ENCODE assay signal across 1 cellular context in the genomic region with DNA sequence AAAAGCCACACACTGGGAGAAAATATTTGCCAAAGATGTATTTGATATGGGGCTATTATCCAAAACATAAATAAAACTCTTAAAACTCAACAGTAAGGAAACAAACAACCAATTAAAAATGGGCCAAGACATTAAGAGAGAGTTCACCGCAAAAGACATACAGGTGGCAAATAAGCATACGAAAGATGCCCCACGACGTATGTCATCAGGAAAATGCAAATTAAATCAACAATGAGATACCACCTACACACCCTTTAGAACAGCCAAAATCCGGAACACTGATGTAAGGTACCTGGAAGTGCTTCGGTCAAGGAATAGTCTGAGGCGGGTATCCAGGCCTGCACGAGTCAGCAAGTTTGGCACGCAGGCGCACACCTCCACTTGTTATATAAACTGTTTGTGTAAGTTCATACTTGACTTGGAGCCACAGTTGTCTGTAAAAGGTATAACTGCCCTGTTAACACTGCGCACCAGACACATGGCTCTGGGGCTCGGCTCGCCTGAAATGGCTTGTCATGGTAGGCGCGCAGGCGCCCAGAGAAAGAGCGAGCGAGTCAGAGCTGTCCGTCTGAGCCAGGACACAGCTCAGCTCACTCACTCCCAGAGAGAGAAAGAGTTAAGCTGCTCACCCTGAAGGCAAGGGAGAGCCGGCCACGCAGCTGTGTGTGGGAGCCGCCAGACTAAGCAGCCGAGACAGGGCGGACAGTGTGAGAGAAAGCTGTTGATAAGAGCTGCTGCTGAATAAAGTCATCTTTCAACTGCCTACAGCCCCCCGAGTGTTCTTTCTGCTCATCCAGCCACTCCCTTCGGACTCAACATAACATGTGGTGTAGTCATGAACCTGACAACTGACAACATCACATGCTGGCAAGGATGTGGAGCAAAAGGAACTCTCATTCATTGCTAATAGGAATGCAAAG.
TF ChIP-seq lines count a peak whose summit lies in the region.

No MANE protein-coding gene starts in this region.

TF ChIP-seq in K562, 482 proteins besides CTCF, POLR2A, EP300 and RAD21 (continued from another document and continues in another):
- TF ChIP-seq, protein P1, sequence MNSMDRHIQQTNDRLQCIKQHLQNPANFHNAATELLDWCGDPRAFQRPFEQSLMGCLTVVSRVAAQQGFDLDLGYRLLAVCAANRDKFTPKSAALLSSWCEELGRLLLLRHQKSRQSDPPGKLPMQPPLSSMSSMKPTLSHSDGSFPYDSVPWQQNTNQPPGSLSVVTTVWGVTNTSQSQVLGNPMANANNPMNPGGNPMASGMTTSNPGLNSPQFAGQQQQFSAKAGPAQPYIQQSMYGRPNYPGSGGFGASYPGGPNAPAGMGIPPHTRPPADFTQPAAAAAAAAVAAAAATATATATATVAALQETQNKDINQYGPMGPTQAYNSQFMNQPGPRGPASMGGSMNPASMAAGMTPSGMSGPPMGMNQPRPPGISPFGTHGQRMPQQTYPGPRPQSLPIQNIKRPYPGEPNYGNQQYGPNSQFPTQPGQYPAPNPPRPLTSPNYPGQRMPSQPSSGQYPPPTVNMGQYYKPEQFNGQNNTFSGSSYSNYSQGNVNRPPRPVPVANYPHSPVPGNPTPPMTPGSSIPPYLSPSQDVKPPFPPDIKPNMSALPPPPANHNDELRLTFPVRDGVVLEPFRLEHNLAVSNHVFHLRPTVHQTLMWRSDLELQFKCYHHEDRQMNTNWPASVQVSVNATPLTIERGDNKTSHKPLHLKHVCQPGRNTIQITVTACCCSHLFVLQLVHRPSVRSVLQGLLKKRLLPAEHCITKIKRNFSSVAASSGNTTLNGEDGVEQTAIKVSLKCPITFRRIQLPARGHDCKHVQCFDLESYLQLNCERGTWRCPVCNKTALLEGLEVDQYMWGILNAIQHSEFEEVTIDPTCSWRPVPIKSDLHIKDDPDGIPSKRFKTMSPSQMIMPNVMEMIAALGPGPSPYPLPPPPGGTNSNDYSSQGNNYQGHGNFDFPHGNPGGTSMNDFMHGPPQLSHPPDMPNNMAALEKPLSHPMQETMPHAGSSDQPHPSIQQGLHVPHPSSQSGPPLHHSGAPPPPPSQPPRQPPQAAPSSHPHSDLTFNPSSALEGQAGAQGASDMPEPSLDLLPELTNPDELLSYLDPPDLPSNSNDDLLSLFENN (IDR thresholded peaks at IDR 0.05; ENCODE audit: low read depth in 2 of 2, low read length in 2 of 2), result no peak
- TF ChIP-seq WHSC1 (IDR thresholded peaks at IDR 0.05; ENCODE audit: low read length), result no peak
- no peak for TF ChIP-seq MYNN (IDR thresholded peaks at IDR 0.05)
- no peak for TF ChIP-seq MYNN (CRISPR knock-in tag; IDR thresholded peaks at IDR 0.05)
- TF ChIP-seq, protein P2, sequence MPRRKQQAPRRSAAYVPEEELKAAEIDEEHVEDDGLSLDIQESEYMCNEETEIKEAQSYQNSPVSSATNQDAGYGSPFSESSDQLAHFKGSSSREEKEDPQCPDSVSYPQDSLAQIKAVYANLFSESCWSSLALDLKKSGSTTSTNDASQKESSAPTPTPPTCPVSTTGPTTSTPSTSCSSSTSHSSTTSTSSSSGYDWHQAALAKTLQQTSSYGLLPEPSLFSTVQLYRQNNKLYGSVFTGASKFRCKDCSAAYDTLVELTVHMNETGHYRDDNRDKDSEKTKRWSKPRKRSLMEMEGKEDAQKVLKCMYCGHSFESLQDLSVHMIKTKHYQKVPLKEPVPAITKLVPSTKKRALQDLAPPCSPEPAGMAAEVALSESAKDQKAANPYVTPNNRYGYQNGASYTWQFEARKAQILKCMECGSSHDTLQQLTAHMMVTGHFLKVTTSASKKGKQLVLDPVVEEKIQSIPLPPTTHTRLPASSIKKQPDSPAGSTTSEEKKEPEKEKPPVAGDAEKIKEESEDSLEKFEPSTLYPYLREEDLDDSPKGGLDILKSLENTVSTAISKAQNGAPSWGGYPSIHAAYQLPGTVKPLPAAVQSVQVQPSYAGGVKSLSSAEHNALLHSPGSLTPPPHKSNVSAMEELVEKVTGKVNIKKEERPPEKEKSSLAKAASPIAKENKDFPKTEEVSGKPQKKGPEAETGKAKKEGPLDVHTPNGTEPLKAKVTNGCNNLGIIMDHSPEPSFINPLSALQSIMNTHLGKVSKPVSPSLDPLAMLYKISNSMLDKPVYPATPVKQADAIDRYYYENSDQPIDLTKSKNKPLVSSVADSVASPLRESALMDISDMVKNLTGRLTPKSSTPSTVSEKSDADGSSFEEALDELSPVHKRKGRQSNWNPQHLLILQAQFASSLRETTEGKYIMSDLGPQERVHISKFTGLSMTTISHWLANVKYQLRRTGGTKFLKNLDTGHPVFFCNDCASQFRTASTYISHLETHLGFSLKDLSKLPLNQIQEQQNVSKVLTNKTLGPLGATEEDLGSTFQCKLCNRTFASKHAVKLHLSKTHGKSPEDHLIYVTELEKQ (CRISPR knock-in tag; IDR thresholded peaks at IDR 0.05), result no peak
- TF ChIP-seq SPI1 (IDR thresholded peaks at IDR 0.05; ENCODE audit: borderline replicate concordance, low read depth, low read length), result peak; percentile 39; the same call in 1 of the 2 replicates
- peak; percentile 66 for TF ChIP-seq FOSL1 (tag; conservative IDR thresholded peaks at IDR 0.05)
- TF ChIP-seq JUND (IDR thresholded peaks at IDR 0.05; ENCODE audit: borderline replicate concordance, low read depth, low read length), result peak; percentile 18; the same call in 1 of the 2 replicates
- peak; percentile 67; the same call in 1 of the 3 replicates for TF ChIP-seq JUND (tag; IDR thresholded peaks at IDR 0.05; ENCODE audit: borderline replicate concordance, low read depth, low read length)
- 0 out of 2 replicates have a peak, but pooled peaks have one; percentile 19 for TF ChIP-seq HINFP (tag; conservative IDR thresholded peaks at IDR 0.05; ENCODE audit: low read depth)
- no peak for TF ChIP-seq FOXM1 (IDR thresholded peaks at IDR 0.05; ENCODE audit: low read depth)
- peak; percentile 90; the same call in 1 of the 2 replicates for TF ChIP-seq FOXM1 (CRISPR knock-in tag; IDR thresholded peaks at IDR 0.05; ENCODE audit: low read depth)
- peak in 1 of 2 experiments; percentile 51; a peak in 2 of 4 replicates for TF ChIP-seq RCOR1 (IDR thresholded peaks at IDR 0.05; ENCODE audit: borderline replicate concordance in 1 of 2, low read depth in 2 of 2, low read length in 2 of 2)
- peak; percentile 95 for TF ChIP-seq NRF1 (conservative IDR thresholded peaks at IDR 0.05 in 1 of 2, IDR thresholded peaks at IDR 0.05 in 1 of 2)
- no peak for TF ChIP-seq ZNF551 (CRISPR knock-in tag; IDR thresholded peaks at IDR 0.05)
- peak; percentile 65; the same call in 1 of the 2 replicates for TF ChIP-seq MYC (IDR thresholded peaks at IDR 0.05; ENCODE audit: low read depth, low read length)
- no peak for TF ChIP-seq MYC (CRISPR knock-in tag; IDR thresholded peaks at IDR 0.05; ENCODE audit: borderline replicate concordance, low read depth)
- TF ChIP-seq FOXP1 (CRISPR knock-in tag; IDR thresholded peaks at IDR 0.05), result no peak
- TF ChIP-seq, protein P3, sequence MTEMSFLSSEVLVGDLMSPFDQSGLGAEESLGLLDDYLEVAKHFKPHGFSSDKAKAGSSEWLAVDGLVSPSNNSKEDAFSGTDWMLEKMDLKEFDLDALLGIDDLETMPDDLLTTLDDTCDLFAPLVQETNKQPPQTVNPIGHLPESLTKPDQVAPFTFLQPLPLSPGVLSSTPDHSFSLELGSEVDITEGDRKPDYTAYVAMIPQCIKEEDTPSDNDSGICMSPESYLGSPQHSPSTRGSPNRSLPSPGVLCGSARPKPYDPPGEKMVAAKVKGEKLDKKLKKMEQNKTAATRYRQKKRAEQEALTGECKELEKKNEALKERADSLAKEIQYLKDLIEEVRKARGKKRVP (CRISPR knock-in tag; IDR thresholded peaks at IDR 0.05), result no peak
- peak; percentile 73; the same call in 1 of the 2 replicates for TF ChIP-seq POLR2H (tag; IDR thresholded peaks at IDR 0.05; ENCODE audit: low read depth)
- TF ChIP-seq, protein P4, sequence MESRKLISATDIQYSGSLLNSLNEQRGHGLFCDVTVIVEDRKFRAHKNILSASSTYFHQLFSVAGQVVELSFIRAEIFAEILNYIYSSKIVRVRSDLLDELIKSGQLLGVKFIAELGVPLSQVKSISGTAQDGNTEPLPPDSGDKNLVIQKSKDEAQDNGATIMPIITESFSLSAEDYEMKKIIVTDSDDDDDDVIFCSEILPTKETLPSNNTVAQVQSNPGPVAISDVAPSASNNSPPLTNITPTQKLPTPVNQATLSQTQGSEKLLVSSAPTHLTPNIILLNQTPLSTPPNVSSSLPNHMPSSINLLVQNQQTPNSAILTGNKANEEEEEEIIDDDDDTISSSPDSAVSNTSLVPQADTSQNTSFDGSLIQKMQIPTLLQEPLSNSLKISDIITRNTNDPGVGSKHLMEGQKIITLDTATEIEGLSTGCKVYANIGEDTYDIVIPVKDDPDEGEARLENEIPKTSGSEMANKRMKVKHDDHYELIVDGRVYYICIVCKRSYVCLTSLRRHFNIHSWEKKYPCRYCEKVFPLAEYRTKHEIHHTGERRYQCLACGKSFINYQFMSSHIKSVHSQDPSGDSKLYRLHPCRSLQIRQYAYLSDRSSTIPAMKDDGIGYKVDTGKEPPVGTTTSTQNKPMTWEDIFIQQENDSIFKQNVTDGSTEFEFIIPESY (CRISPR knock-in tag; IDR thresholded peaks at IDR 0.05), result 0 out of 2 replicates have a peak, but pooled peaks have one; percentile 14
- peak; percentile 73 for TF ChIP-seq SMARCB1 (IDR thresholded peaks at IDR 0.05; ENCODE audit: insufficient read length, low read depth)
- no peak for TF ChIP-seq CREB3 (tag; conservative IDR thresholded peaks at IDR 0.05; ENCODE audit: low read depth)
- TF ChIP-seq CBX8 (IDR thresholded peaks at IDR 0.05; ENCODE audit: borderline replicate concordance, extremely low read depth, low read depth, low read length, poor library complexity, severe bottlenecking), result no peak
- peak; percentile 88 for TF ChIP-seq ZNF197 (CRISPR knock-in tag; IDR thresholded peaks at IDR 0.05; ENCODE audit: low read depth)
- TF ChIP-seq TEAD4 (IDR thresholded peaks at IDR 0.05; ENCODE audit: low read length), result peak; percentile 64
- TF ChIP-seq TEAD4 (CRISPR knock-in tag; IDR thresholded peaks at IDR 0.05; ENCODE audit: borderline replicate concordance), result no peak
- TF ChIP-seq SMARCE1 (IDR thresholded peaks at IDR 0.05), result peak; percentile 41; the same call in 1 of the 2 replicates
- peak in 1 of 2 experiments; percentile 32; a peak in 2 of 4 replicates for TF ChIP-seq KDM1A (IDR thresholded peaks at IDR 0.05)
- peak; percentile 57; the same call in 1 of the 2 replicates for TF ChIP-seq PHF8 (IDR thresholded peaks at IDR 0.05; ENCODE audit: borderline replicate concordance, low read length)
- no peak for TF ChIP-seq ZNF57 (CRISPR knock-in tag; IDR thresholded peaks at IDR 0.05)
- peak in 1 of 2 experiments; percentile 76; a peak in 2 of 4 replicates for TF ChIP-seq TBL1XR1 (IDR thresholded peaks at IDR 0.05; ENCODE audit: low read length in 2 of 2)
- peak; percentile 63; the same call in 1 of the 2 replicates for TF ChIP-seq GABPB1 (CRISPR knock-in tag; IDR thresholded peaks at IDR 0.05)
- peak; percentile 37; the same call in 1 of the 2 replicates for TF ChIP-seq NCOA1 (IDR thresholded peaks at IDR 0.05; ENCODE audit: low read depth)
- TF ChIP-seq HSF4 (CRISPR knock-in tag; IDR thresholded peaks at IDR 0.05; ENCODE audit: borderline replicate concordance), result no peak
- no peak; the same call in 1 of the 2 replicates for TF ChIP-seq GATAD2A (IDR thresholded peaks at IDR 0.05)
- TF ChIP-seq MBD2 (IDR thresholded peaks at IDR 0.05; ENCODE audit: borderline replicate concordance, low read depth), result peak; percentile 45; the same call in 1 of the 2 replicates
- TF ChIP-seq, protein P5, sequence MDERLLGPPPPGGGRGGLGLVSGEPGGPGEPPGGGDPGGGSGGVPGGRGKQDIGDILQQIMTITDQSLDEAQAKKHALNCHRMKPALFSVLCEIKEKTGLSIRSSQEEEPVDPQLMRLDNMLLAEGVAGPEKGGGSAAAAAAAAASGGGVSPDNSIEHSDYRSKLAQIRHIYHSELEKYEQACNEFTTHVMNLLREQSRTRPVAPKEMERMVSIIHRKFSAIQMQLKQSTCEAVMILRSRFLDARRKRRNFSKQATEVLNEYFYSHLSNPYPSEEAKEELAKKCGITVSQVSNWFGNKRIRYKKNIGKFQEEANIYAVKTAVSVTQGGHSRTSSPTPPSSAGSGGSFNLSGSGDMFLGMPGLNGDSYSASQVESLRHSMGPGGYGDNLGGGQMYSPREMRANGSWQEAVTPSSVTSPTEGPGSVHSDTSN (CRISPR knock-in tag; IDR thresholded peaks at IDR 0.05; ENCODE audit: low read depth), result no peak
- TF ChIP-seq, protein P5 (tag; conservative IDR thresholded peaks at IDR 0.05; ENCODE audit: low read depth), result peak; percentile 84
